8 cellular contexts compared by ENCODE assay signal in genomic region chr7:128940494-128941322, GRCh38. TPM values are rescaled to one million over a fixed set of nuclear protein-coding genes. Genes with fewer than 3 reads are reported as not detected.
DNase-seq lines count a peak whose midpoint lies in the region; ATAC-seq and TF ChIP-seq lines count a peak whose summit lies in the region.

No MANE protein-coding gene starts in this region.

- dilution Hi-C loops in mammary epithelial cell (cut with HindIII; ENCODE audit: low sequenced_read_pairs), result no loop called here

- H3K27me3 Mint-ChIP-seq in dendritic cell treated with granulocyte-macrophage colony-stimulating factor and Interleukin-4, amounts not matched to agents 40 ng/mL and 50 ng/mL, for 4 days, result no peaks in the 10 kb centered on the region
- H3K27me3 Mint-ChIP-seq in nephron progenitor cell (ENCODE audit: low read depth, poor library complexity), result peaks cover 65% of the 10 kb centered on the region

- H3K9me3 ChIP-seq in Loucy (ENCODE audit: insufficient read depth, low read depth, low read length), result no peaks in the 10 kb centered on the region
- no peaks in the 10 kb centered on the region for H3K9me3 ChIP-seq in spleen
- no peaks in the 10 kb centered on the region for H3K9me3 ChIP-seq in mammary epithelial cell (replicated peaks; ENCODE audit: insufficient read depth, low read length)

- CTCF ChIA-PET in mammary epithelial cell (lab: Charles Lee; ENCODE audit: low non-redundant PET), result no interaction called here

- peaks cover 83% of the 10 kb centered on the region for H3K36me3 Mint-ChIP-seq in dendritic cell treated with granulocyte-macrophage colony-stimulating factor and Interleukin-4, amounts not matched to agents 40 ng/mL and 50 ng/mL, for 4 days (ENCODE audit: low read depth)
- no peaks in the 10 kb centered on the region for H3K36me3 Mint-ChIP-seq in nephron progenitor cell (ENCODE audit: low read depth)

- no peaks in the 10 kb centered on the region for H3K9me2 ChIP-seq in Loucy (replicated peaks; ENCODE audit: low read depth, low read length)

- no TSS peak for BruUV-seq in mammary epithelial cell (replicated peaks; lab: Mats Ljungman, UMichigan)

- 15 to 48% (median 29%) methylated on average over 19 to 20 of the region's 20 CpGs for WGBS in spleen, 5 donors
- 84% methylated on average over 17 of the region's 20 CpGs for WGBS in mammary epithelial cell (ENCODE audit: low coverage, missing lambda C conversion rate)

- H3K27ac ChIP-seq in spleen (peak overlapping the region; percentile 45 to 91 (median 84)), mammary epithelial cell (ENCODE audit: insufficient read depth, low read depth, low read length) (no peak overlapping the region)

- peak overlapping the region; percentile 98 for H3K4me3 Mint-ChIP-seq in dendritic cell treated with granulocyte-macrophage colony-stimulating factor and Interleukin-4, amounts not matched to agents 40 ng/mL and 50 ng/mL, for 4 days
- no peak overlapping the region for H3K4me3 Mint-ChIP-seq in nephron progenitor cell

- H4K20me1 ChIP-seq in Loucy (ENCODE audit: insufficient read depth, low read length, poor library complexity, severe bottlenecking), result peaks cover 11% of the 10 kb centered on the region
- no peaks in the 10 kb centered on the region for H4K20me1 ChIP-seq in mammary epithelial cell (ENCODE audit: insufficient read depth, low read length)

- peak overlapping the region; percentile 96 for H3K27ac Mint-ChIP-seq in dendritic cell treated with granulocyte-macrophage colony-stimulating factor and Interleukin-4, amounts not matched to agents 40 ng/mL and 50 ng/mL, for 4 days
- no peak overlapping the region for H3K27ac Mint-ChIP-seq in nephron progenitor cell

- no peak overlapping the region; the same call in 1 of the 2 replicates for H2AFZ ChIP-seq in Loucy (ENCODE audit: low read length)
- no peak overlapping the region for H2AFZ ChIP-seq in mammary epithelial cell (ENCODE audit: low read depth, low read length)

- peak in 1 of 3 donors; percentile 21 for TF ChIP-seq POLR2A in spleen (IDR thresholded peaks at IDR 0.05)

- in situ Hi-C loops in mammary epithelial cell (cut with MboI; ENCODE audit: low sequenced_read_pairs in 2 of 2), result no loop called here

- H3F3A ChIP-seq in Loucy (ENCODE audit: low read depth), result peaks cover 7% of the 10 kb centered on the region; the same call in 1 of the 2 replicates

- peak overlapping the region; percentile 86 for H3K4me3 ChIP-seq in Loucy (ENCODE audit: low read length, poor library complexity, severe bottlenecking)
- H3K4me3 ChIP-seq in spleen, result peak overlapping the region in 7 of 8 donors; percentile 16 to 88 (median 79)
- no peak overlapping the region for H3K4me3 ChIP-seq in mammary epithelial cell (replicated peaks in 1 of 3; ENCODE audit: insufficient read depth in 1 of 3, low read depth in 2 of 3, low read length in 3 of 3)

- H3K9ac ChIP-seq in Loucy (ENCODE audit: low read depth, low read length, poor library complexity, severe bottlenecking), result peak overlapping the region; percentile 97
- H3K9ac ChIP-seq in mammary epithelial cell (ENCODE audit: insufficient read depth, low read length), result no peak overlapping the region

- ATAC-seq in GM18858 (IDR thresholded peaks at IDR 0.05; ENCODE audit: unreplicated experiment), result peak; percentile 42
- ATAC-seq in GM21737 (IDR thresholded peaks at IDR 0.05; ENCODE audit: unreplicated experiment), result peak; percentile 49

- TF ChIP-seq CTCF in Loucy (conservative IDR thresholded peaks at IDR 0.05; ENCODE audit: low read length) (no peak), spleen (IDR thresholded peaks at IDR 0.05 in 8 of 11, conservative IDR thresholded peaks at IDR 0.05 in 3 of 11) (no peak), mammary epithelial cell (conservative IDR thresholded peaks at IDR 0.05 in 1 of 2, IDR thresholded peaks at IDR 0.05 in 1 of 2; ENCODE audit: extremely low read depth in 1 of 2, insufficient read depth in 1 of 2, low read depth in 1 of 2, low read length in 2 of 2) (no peak), nephron progenitor cell (IDR thresholded peaks at IDR 0.05) (no peak)

- peaks cover 58% of the 10 kb centered on the region for H3K4me1 Mint-ChIP-seq in dendritic cell treated with granulocyte-macrophage colony-stimulating factor and Interleukin-4, amounts not matched to agents 40 ng/mL and 50 ng/mL, for 4 days (ENCODE audit: low read depth)
- H3K4me1 Mint-ChIP-seq in nephron progenitor cell, result peaks cover 16% of the 10 kb centered on the region

- peaks cover 75% of the 10 kb centered on the region for H3K79me2 ChIP-seq in Loucy (ENCODE audit: insufficient read depth, low read length)
- H3K79me2 ChIP-seq in mammary epithelial cell (ENCODE audit: insufficient read depth, low read length), result no peaks in the 10 kb centered on the region

- H3K36me3 ChIP-seq in Loucy (ENCODE audit: insufficient read depth, low read length) (peaks cover 20% of the 10 kb centered on the region; the same call in 1 of the 2 replicates), spleen (peaks cover 0 to 41% (median 10%) of the 10 kb centered on the region in 6 donors), mammary epithelial cell (ENCODE audit: insufficient read depth, low read length) (no peaks in the 10 kb centered on the region)

- peaks cover 6% of the 10 kb centered on the region for H3K27me3 ChIP-seq in Loucy (ENCODE audit: insufficient read depth, low read length, poor library complexity, severe bottlenecking)
- peaks cover 0 to 32% (median 0%) of the 10 kb centered on the region in 7 donors for H3K27me3 ChIP-seq in spleen (replicated peaks in 1 of 7)
- H3K27me3 ChIP-seq in mammary epithelial cell (ENCODE audit: insufficient read depth, low read length), result no peaks in the 10 kb centered on the region

- H3K4me2 ChIP-seq in Loucy (ENCODE audit: low read depth, low read length, poor library complexity, severe bottlenecking) (peak overlapping the region; percentile 97), mammary epithelial cell (ENCODE audit: insufficient read depth, low read depth, low read length) (no peak overlapping the region)

- DNase-seq in spleen (peak; percentile 97), mammary epithelial cell (no peak), nephron progenitor cell (no peak), SHP77 treated with DMSO at 0.1 percent for 48 hours (lab: John Stamatoyannopoulos, UW) (no peak)

- H3K4me1 ChIP-seq in Loucy (ENCODE audit: insufficient read depth, low read length, poor library complexity, severe bottlenecking), result peaks cover 45% of the 10 kb centered on the region
- peaks cover 0 to 89% (median 53%) of the 10 kb centered on the region in 6 donors for H3K4me1 ChIP-seq in spleen
- peaks cover 12% of the 10 kb centered on the region for H3K4me1 ChIP-seq in mammary epithelial cell (ENCODE audit: insufficient read depth, low read length)

- no peaks in the 10 kb centered on the region for H3K9me3 Mint-ChIP-seq in dendritic cell treated with granulocyte-macrophage colony-stimulating factor and Interleukin-4, amounts not matched to agents 40 ng/mL and 50 ng/mL, for 4 days
- no peaks in the 10 kb centered on the region for H3K9me3 Mint-ChIP-seq in nephron progenitor cell

- intact Hi-C loops in dendritic cell treated with granulocyte-macrophage colony-stimulating factor and Interleukin-4, amounts not matched to agents 40 ng/mL and 50 ng/mL, for 4 days (cut with micrococcal nuclease), result loop anchor here (2.0 kb wide), 1 partner anchor 36 kb away; no protein-coding TSS in a partner anchor
- intact Hi-C loops in spleen (cut with DNase I; ENCODE audit: low total_unique reads) (no loop called here), mammary epithelial cell (cut with micrococcal nuclease) (no loop called here)

RNA-seq across cellular contexts. Expression of gene IRF5, which starts 3.0 kb away (rescaled TPM):
- total RNA-seq in spleen, result 10 to 100 TPM; 34.7 to 56.3 (median 48.2) TPM
- 10 to 100 TPM; 26.2 to 41.8 (median 41.5) TPM for polyA plus RNA-seq in spleen
- 10 to 100 TPM; 10.9 to 12.7 TPM for total RNA-seq in mammary epithelial cell
- 2.8 TPM for polyA plus RNA-seq in mammary epithelial cell
- polyA minus RNA-seq in mammary epithelial cell, result 4.5 TPM

RNA-seq across cellular contexts. Expression of gene KCP, which starts 30.2 kb away (rescaled TPM):
- total RNA-seq in spleen (under 1 TPM; 0.14 to 0.89 (median 0.72) TPM), mammary epithelial cell (under 1 TPM in 1 of 2 donors, not detected in 1; 0.50 TPM)
- polyA plus RNA-seq in spleen (1 to 10 TPM in 1 of 3 donors, under 1 TPM in 2; 0.06 to 2.1 (median 0.35) TPM), mammary epithelial cell (0.20 TPM)
- polyA minus RNA-seq in mammary epithelial cell, result not detected

Comparison
In these comparisons a context has a peak if more than half of its experiments do, and no peak if none do; other contexts are left out.
1. H3K4me3 ChIP-seq: peak in Loucy (single experiment) and spleen (7 of 8); none in mammary epithelial cell (0 of 3).